Comparison of ENCODE assay signal across 1 cellular context in the genomic region with DNA sequence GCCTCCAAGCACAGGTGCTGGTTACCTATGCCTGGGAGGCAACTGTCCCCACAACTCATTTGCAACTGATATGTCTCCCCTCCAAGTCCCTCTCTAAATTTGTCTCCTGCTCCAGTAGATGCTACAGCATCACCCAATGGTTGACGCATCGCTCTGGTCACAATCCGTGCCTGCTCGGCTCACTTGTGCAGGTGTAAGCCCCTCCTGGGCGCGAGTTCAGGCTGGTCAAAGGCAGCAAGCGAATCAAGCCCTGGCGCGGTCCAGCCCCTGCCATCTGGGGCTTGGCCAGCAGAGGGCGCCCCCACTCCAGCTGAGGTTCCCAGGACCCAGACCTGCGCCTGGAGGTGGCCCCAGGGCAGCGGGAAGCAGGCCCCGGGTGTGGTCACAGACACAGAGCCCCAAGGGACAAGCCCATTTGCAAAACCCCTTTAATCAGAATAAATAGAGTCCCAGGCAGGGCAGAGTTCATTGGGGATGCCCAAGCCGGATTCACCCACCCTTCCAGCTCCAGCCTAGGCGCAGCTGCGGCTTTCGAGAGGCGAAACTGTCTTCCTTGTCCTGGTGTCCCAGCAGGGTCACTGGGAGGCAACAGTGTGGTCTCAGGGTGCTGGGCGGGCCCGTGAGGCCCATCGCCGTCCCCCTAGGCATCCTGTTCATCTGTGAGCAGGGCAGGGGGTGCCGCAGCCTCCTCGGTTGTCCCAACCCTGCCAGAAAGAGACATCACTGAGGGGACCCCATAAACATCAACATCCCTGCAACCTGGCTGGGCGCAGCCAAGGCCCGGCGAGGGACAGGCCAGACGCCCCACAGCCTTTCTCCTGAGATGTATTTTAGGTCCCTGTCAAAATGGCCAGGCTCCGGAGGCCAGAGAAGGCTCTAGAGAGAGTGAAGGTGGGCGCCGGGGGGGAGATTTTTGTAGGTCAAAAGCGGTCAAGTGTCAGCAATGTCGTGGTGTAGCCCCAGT.
TF ChIP-seq lines count a peak whose summit lies in the region.

No MANE protein-coding gene starts in this region.

TF ChIP-seq in HepG2, 621 proteins besides CTCF, POLR2A, EP300 and RAD21 (continued from another document and continues in another):
- TF ChIP-seq, protein P1, sequence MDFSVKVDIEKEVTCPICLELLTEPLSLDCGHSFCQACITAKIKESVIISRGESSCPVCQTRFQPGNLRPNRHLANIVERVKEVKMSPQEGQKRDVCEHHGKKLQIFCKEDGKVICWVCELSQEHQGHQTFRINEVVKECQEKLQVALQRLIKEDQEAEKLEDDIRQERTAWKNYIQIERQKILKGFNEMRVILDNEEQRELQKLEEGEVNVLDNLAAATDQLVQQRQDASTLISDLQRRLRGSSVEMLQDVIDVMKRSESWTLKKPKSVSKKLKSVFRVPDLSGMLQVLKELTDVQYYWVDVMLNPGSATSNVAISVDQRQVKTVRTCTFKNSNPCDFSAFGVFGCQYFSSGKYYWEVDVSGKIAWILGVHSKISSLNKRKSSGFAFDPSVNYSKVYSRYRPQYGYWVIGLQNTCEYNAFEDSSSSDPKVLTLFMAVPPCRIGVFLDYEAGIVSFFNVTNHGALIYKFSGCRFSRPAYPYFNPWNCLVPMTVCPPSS (IDR thresholded peaks at IDR 0.05) = no peak
- TF ChIP-seq STAT5B (CRISPR knock-in tag; IDR thresholded peaks at IDR 0.05) = no peak
- TF ChIP-seq ZNF354B (CRISPR knock-in tag; IDR thresholded peaks at IDR 0.05) = no peak
- TF ChIP-seq FOXA3 (CRISPR knock-in tag; IDR thresholded peaks at IDR 0.05) = 0 out of 2 replicates have a peak, but pooled peaks have one; percentile 41
- TF ChIP-seq SPEN (CRISPR knock-in tag; IDR thresholded peaks at IDR 0.05; ENCODE audit: low read depth) = peak; percentile 58
- TF ChIP-seq RBM39 (IDR thresholded peaks at IDR 0.05; ENCODE audit: low read depth, low read length, poor library complexity, severe bottlenecking) = peak; percentile 37
- no peak for TF ChIP-seq ZFP82 (CRISPR knock-in tag; IDR thresholded peaks at IDR 0.05; ENCODE audit: borderline replicate concordance)
- no peak for TF ChIP-seq ZMAT3 (CRISPR knock-in tag; conservative IDR thresholded peaks at IDR 0.05)
- TF ChIP-seq, protein P2, sequence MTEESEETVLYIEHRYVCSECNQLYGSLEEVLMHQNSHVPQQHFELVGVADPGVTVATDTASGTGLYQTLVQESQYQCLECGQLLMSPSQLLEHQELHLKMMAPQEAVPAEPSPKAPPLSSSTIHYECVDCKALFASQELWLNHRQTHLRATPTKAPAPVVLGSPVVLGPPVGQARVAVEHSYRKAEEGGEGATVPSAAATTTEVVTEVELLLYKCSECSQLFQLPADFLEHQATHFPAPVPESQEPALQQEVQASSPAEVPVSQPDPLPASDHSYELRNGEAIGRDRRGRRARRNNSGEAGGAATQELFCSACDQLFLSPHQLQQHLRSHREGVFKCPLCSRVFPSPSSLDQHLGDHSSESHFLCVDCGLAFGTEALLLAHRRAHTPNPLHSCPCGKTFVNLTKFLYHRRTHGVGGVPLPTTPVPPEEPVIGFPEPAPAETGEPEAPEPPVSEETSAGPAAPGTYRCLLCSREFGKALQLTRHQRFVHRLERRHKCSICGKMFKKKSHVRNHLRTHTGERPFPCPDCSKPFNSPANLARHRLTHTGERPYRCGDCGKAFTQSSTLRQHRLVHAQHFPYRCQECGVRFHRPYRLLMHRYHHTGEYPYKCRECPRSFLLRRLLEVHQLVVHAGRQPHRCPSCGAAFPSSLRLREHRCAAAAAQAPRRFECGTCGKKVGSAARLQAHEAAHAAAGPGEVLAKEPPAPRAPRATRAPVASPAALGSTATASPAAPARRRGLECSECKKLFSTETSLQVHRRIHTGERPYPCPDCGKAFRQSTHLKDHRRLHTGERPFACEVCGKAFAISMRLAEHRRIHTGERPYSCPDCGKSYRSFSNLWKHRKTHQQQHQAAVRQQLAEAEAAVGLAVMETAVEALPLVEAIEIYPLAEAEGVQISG (CRISPR knock-in tag; IDR thresholded peaks at IDR 0.05) = peak; percentile 59
- 0 out of 2 replicates have a peak, but pooled peaks have one; percentile 11 for TF ChIP-seq SP5 (CRISPR knock-in tag; IDR thresholded peaks at IDR 0.05; ENCODE audit: borderline replicate concordance, low read depth)
- TF ChIP-seq XBP1 (CRISPR knock-in tag; IDR thresholded peaks at IDR 0.05) = no peak
- TF ChIP-seq ZSCAN22 (CRISPR knock-in tag; IDR thresholded peaks at IDR 0.05) = no peak
- no peak for TF ChIP-seq ZNF644 (CRISPR knock-in tag; IDR thresholded peaks at IDR 0.05; ENCODE audit: low read depth)
- TF ChIP-seq, protein P3, sequence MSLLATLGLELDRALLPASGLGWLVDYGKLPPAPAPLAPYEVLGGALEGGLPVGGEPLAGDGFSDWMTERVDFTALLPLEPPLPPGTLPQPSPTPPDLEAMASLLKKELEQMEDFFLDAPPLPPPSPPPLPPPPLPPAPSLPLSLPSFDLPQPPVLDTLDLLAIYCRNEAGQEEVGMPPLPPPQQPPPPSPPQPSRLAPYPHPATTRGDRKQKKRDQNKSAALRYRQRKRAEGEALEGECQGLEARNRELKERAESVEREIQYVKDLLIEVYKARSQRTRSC (CRISPR knock-in tag; IDR thresholded peaks at IDR 0.05; ENCODE audit: low read depth) = no peak
- TF ChIP-seq SRY (CRISPR knock-in tag; IDR thresholded peaks at IDR 0.05) = no peak
- TF ChIP-seq, protein P4, sequence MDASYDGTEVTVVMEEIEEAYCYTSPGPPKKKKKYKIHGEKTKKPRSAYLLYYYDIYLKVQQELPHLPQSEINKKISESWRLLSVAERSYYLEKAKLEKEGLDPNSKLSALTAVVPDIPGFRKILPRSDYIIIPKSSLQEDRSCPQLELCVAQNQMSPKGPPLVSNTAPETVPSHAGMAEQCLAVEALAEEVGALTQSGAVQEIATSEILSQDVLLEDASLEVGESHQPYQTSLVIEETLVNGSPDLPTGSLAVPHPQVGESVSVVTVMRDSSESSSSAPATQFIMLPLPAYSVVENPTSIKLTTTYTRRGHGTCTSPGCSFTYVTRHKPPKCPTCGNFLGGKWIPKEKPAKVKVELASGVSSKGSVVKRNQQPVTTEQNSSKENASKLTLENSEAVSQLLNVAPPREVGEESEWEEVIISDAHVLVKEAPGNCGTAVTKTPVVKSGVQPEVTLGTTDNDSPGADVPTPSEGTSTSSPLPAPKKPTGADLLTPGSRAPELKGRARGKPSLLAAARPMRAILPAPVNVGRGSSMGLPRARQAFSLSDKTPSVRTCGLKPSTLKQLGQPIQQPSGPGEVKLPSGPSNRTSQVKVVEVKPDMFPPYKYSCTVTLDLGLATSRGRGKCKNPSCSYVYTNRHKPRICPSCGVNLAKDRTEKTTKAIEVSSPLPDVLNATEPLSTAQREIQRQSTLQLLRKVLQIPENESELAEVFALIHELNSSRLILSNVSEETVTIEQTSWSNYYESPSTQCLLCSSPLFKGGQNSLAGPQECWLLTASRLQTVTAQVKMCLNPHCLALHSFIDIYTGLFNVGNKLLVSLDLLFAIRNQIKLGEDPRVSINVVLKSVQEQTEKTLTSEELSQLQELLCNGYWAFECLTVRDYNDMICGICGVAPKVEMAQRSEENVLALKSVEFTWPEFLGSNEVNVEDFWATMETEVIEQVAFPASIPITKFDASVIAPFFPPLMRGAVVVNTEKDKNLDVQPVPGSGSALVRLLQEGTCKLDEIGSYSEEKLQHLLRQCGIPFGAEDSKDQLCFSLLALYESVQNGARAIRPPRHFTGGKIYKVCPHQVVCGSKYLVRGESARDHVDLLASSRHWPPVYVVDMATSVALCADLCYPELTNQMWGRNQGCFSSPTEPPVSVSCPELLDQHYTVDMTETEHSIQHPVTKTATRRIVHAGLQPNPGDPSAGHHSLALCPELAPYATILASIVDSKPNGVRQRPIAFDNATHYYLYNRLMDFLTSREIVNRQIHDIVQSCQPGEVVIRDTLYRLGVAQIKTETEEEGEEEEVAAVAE (CRISPR knock-in tag; IDR thresholded peaks at IDR 0.05; ENCODE audit: borderline replicate concordance) = 0 out of 2 replicates have a peak, but pooled peaks have one; percentile 48
- 0 out of 2 replicates have a peak, but pooled peaks have one; percentile 28 for TF ChIP-seq MIER3 (CRISPR knock-in tag; IDR thresholded peaks at IDR 0.05; ENCODE audit: borderline replicate concordance)
- TF ChIP-seq, protein P5, sequence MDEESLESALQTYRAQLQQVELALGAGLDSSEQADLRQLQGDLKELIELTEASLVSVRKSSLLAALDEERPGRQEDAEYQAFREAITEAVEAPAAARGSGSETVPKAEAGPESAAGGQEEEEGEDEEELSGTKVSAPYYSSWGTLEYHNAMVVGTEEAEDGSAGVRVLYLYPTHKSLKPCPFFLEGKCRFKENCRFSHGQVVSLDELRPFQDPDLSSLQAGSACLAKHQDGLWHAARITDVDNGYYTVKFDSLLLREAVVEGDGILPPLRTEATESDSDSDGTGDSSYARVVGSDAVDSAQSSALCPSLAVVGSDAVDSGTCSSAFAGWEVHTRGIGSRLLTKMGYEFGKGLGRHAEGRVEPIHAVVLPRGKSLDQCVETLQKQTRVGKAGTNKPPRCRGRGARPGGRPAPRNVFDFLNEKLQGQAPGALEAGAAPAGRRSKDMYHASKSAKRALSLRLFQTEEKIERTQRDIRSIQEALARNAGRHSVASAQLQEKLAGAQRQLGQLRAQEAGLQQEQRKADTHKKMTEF (CRISPR knock-in tag; IDR thresholded peaks at IDR 0.05) = peak; percentile 58; the same call in 1 of the 2 replicates
- TF ChIP-seq, protein P6, sequence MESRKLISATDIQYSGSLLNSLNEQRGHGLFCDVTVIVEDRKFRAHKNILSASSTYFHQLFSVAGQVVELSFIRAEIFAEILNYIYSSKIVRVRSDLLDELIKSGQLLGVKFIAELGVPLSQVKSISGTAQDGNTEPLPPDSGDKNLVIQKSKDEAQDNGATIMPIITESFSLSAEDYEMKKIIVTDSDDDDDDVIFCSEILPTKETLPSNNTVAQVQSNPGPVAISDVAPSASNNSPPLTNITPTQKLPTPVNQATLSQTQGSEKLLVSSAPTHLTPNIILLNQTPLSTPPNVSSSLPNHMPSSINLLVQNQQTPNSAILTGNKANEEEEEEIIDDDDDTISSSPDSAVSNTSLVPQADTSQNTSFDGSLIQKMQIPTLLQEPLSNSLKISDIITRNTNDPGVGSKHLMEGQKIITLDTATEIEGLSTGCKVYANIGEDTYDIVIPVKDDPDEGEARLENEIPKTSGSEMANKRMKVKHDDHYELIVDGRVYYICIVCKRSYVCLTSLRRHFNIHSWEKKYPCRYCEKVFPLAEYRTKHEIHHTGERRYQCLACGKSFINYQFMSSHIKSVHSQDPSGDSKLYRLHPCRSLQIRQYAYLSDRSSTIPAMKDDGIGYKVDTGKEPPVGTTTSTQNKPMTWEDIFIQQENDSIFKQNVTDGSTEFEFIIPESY (CRISPR knock-in tag; IDR thresholded peaks at IDR 0.05) = peak; percentile 99
- peak; percentile 37; the same call in 1 of the 2 replicates for TF ChIP-seq ZFY (CRISPR knock-in tag; IDR thresholded peaks at IDR 0.05)
- TF ChIP-seq KAT7 (CRISPR knock-in tag; IDR thresholded peaks at IDR 0.05; ENCODE audit: borderline replicate concordance) = no peak
- no peak for TF ChIP-seq NFE2L1 (CRISPR knock-in tag; IDR thresholded peaks at IDR 0.05; ENCODE audit: borderline replicate concordance)
- TF ChIP-seq, protein P7, sequence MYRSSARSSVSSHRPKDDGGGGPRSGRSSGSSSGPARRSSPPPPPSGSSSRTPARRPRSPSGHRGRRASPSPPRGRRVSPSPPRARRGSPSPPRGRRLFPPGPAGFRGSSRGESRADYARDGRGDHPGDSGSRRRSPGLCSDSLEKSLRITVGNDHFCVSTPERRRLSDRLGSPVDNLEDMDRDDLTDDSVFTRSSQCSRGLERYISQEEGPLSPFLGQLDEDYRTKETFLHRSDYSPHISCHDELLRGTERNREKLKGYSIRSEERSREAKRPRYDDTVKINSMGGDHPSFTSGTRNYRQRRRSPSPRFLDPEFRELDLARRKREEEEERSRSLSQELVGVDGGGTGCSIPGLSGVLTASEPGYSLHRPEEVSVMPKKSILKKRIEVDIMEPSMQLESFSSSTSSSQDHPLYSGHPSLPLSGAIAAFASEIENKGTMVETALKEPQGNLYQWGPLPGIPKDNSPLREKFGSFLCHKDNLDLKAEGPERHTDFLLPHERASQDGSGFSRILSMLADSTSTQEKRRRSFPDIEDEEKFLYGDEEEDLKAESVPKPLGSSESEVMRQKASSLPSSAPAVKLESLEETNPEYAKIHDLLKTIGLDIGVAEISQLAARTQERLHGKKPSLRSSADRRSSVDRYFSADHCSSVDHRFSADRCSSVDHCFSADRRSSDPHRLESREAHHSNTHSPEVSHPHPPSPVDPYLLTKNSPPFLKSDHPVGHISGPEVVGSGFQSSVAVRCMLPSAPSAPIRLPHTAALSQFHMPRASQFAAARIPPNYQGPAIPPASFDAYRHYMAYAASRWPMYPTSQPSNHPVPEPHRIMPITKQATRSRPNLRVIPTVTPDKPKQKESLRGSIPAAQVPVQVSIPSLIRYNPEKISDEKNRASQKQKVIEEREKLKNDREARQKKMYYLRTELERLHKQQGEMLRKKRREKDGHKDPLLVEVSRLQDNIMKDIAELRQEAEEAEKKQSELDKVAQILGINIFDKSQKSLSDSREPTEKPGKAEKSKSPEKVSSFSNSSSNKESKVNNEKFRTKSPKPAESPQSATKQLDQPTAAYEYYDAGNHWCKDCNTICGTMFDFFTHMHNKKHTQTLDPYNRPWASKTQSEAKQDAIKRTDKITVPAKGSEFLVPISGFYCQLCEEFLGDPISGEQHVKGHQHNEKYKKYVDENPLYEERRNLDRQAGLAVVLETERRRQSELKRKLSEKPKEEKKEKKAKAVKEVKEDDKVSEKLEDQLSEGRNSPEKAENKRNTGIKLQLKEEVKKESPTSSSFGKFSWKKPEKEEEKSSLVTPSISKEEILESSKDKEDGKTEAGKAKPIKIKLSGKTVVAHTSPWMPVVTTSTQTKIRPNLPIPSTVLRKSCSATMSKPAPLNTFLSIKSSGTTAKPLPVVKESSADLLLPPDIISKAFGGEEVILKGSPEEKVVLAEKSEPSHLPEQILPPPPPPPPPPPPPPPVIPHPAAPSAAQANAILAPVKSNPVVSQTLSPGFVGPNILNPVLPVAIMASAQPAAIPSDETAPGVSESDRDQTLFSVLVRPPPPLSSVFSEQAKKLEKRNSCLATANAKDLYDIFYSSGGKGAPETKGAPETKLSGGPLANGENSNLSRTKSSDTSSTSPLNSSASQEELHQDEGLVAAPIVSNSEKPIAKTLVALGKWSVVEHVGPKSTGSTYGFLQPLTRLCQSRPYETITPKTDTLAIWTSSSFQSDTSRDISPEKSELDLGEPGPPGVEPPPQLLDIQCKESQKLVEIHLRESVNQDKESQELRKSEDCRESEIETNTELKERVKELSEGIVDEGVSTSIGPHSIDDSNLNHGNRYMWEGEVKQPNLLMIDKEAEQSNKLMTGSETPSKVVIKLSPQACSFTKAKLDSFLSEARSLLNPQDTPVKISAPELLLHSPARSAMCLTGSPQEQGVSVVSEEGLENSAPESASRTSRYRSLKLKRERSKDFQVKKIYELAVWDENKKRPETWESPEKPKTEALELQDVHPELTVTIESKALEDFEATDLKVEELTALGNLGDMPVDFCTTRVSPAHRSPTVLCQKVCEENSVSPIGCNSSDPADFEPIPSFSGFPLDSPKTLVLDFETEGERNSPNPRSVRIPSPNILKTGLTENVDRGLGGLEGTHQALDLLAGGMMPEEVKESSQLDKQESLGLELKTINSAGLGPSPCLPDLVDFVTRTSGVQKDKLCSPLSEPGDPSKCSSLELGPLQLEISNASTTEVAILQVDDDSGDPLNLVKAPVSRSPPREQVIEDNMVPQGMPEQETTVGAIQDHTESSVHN (CRISPR knock-in tag; IDR thresholded peaks at IDR 0.05) = no peak
- TF ChIP-seq ZFX (CRISPR knock-in tag; IDR thresholded peaks at IDR 0.05; ENCODE audit: low read depth) = peak; percentile 37; the same call in 1 of the 2 replicates
- TF ChIP-seq SUZ12 (IDR thresholded peaks at IDR 0.05; ENCODE audit: low read depth, low read length) = no peak
- TF ChIP-seq NONO (IDR thresholded peaks at IDR 0.05) = no peak
- peak; percentile 53; the same call in 1 of the 2 replicates for TF ChIP-seq NONO (CRISPR knock-in tag; conservative IDR thresholded peaks at IDR 0.05)
- peak; percentile 49; the same call in 1 of the 2 replicates for TF ChIP-seq NRL (CRISPR knock-in tag; IDR thresholded peaks at IDR 0.05; ENCODE audit: borderline replicate concordance)
- no peak for TF ChIP-seq ZNF674 (CRISPR knock-in tag; IDR thresholded peaks at IDR 0.05; ENCODE audit: low read depth)
- TF ChIP-seq MEF2D (CRISPR knock-in tag; IDR thresholded peaks at IDR 0.05) = 0 out of 2 replicates have a peak, but pooled peaks have one; percentile 23
- peak; percentile 35; the same call in 1 of the 2 replicates for TF ChIP-seq ISL2 (CRISPR knock-in tag; IDR thresholded peaks at IDR 0.05)
